25 cellular contexts compared by ENCODE assay signal in genomic region chr12:26062006-26062405, GRCh38.
"Had no signal": no experiment of that assay in that cellular context is flagged by ENCODE, and none has a peak within 500 bp of the region (broad histone marks: within the 10 kb centered on the region; RNA-seq: fewer than 3 reads in every experiment).

No MANE protein-coding gene starts in this region.

- H3K4me2 ChIP-seq: neural progenitor cell had no signal

- DNase-seq: dermis blood vessel endothelial cell; effector memory CD4-positive, alpha-beta T cell; foreskin melanocyte; hypothalamus; immature natural killer cell; mucosa of descending colon; naive thymus-derived CD4-positive, alpha-beta T cell; nucleus accumbens; right cardiac atrium; spleen; stimulated activated CD4-positive, alpha-beta T cell treated with anti-CD3 and anti-CD28 coated beads, Interleukin-4, amount 100 ng/mL, for 4 hours; stimulated activated naive CD8-positive, alpha-beta T cell treated with anti-CD3 and anti-CD28 coated beads, Interleukin-15, Interleukin-2, amounts not matched to agents 100 U/mL and 50 U/mL, for 24 hours; upper lobe of left lung had no signal

- H3K27me3 ChIP-seq: esophagus muscularis mucosa, neural progenitor cell, spleen, tibial nerve, upper lobe of left lung had no signal

- H3K4me3 ChIP-seq: coronary artery, esophagus muscularis mucosa, mucosa of descending colon, neural progenitor cell, prostate gland, skin epidermis, spleen, thoracic aorta, tibial nerve, upper lobe of left lung had no signal

- ATAC-seq: mucosa of descending colon; naive thymus-derived CD4-positive, alpha-beta T cell; right cardiac atrium; stimulated activated memory B cell treated with anti-CD40 and anti-IgM and Interleukin-4, amounts not matched to agents 10 μg/mL and 1 μg/mL and 100 μg/mL, for 72 hours; stimulated activated naive CD8-positive, alpha-beta T cell treated with anti-CD3 and anti-CD28 coated beads, Interleukin-15, Interleukin-2, amounts not matched to agents 100 U/mL and 50 U/mL, for 24 hours had no signal

- H3K9me3 ChIP-seq: esophagus muscularis mucosa, mucosa of descending colon, prostate gland, spleen, thoracic aorta, tibial nerve, upper lobe of left lung had no signal

- H3K9ac ChIP-seq: neural progenitor cell had no signal

- H3K4me1 Mint-ChIP-seq: immature natural killer cell, nephron, neural progenitor cell had no signal

- H3K27ac ChIP-seq: coronary artery, esophagus muscularis mucosa, neural progenitor cell, prostate gland, skin epidermis, spleen, thoracic aorta, tibial nerve, upper lobe of left lung had no signal

- FAIRE-seq: endothelial cell of umbilical vein, urothelium cell line had no signal

- H3K27ac Mint-ChIP-seq: immature natural killer cell; mesothelial cell of epicardium; naive thymus-derived CD4-positive, alpha-beta T cell; nephron; neural progenitor cell; stimulated activated memory B cell treated with anti-CD40 and anti-IgM and Interleukin-4, amounts not matched to agents 10 μg/mL and 1 μg/mL and 100 μg/mL, for 72 hours had no signal

- H3K9me3 Mint-ChIP-seq: neural progenitor cell; stimulated activated memory B cell treated with anti-CD40 and anti-IgM and Interleukin-4, amounts not matched to agents 10 μg/mL and 1 μg/mL and 100 μg/mL, for 72 hours had no signal

- H3K27me3 Mint-ChIP-seq: stimulated activated memory B cell treated with anti-CD40 and anti-IgM and Interleukin-4, amounts not matched to agents 10 μg/mL and 1 μg/mL and 100 μg/mL, for 72 hours had no signal

- H3K4me1 ChIP-seq: esophagus muscularis mucosa, neural progenitor cell, prostate gland, spleen, upper lobe of left lung had no signal

- H2AFZ ChIP-seq: neural progenitor cell had no signal

- H3K4me3 Mint-ChIP-seq: immature natural killer cell; mesothelial cell of epicardium; naive thymus-derived CD4-positive, alpha-beta T cell; nephron; neural progenitor cell; stimulated activated memory B cell treated with anti-CD40 and anti-IgM and Interleukin-4, amounts not matched to agents 10 μg/mL and 1 μg/mL and 100 μg/mL, for 72 hours had no signal

- H3K36me3 ChIP-seq: prostate gland, spleen, thoracic aorta had no signal

- H3K36me3 Mint-ChIP-seq: immature natural killer cell; naive thymus-derived CD4-positive, alpha-beta T cell; stimulated activated memory B cell treated with anti-CD40 and anti-IgM and Interleukin-4, amounts not matched to agents 10 μg/mL and 1 μg/mL and 100 μg/mL, for 72 hours had no signal
